ENCODE assay signal across 1 cellular context in genomic region chr2:86783615-86784339, GRCh38.
A peak's percentile ranks its signal among the peaks of the same experiment; 100 is the strongest.
TF ChIP-seq lines count a peak whose summit lies in the region.

No MANE protein-coding gene starts in this region.

TF ChIP-seq in GM12878, 131 proteins besides CTCF, POLR2A, EP300 and RAD21 (continued from another document and continues in another):
- TF ChIP-seq ZNF687 (IDR thresholded peaks at IDR 0.05) (peak; percentile 77; the same call in 1 of the 2 replicates), NR2C1 (IDR thresholded peaks at IDR 0.05) (no peak), IKZF1 (conservative IDR thresholded peaks at IDR 0.05) (peak; percentile 51; the same call in 1 of the 2 replicates), ATF2 (IDR thresholded peaks at IDR 0.05; ENCODE audit: low read length) (peak; percentile 78), NKRF (conservative IDR thresholded peaks at IDR 0.05) (no peak), RUNX3 (IDR thresholded peaks at IDR 0.05; ENCODE audit: low read length) (peak; percentile 27), CUX1 (IDR thresholded peaks at IDR 0.05; ENCODE audit: insufficient replicate concordance, low read depth, low read length) (no peak), CEBPZ (IDR thresholded peaks at IDR 0.05; ENCODE audit: low read depth, low read length) (no peak), USF1 (IDR thresholded peaks at IDR 0.05; ENCODE audit: borderline replicate concordance, extremely low read length, insufficient read depth, low read depth, low read length) (no peak), MTA2 (IDR thresholded peaks at IDR 0.05; ENCODE audit: low read depth) (peak; percentile 83), CREB1 (IDR thresholded peaks at IDR 0.05; ENCODE audit: low read depth) (peak; percentile 97), MLLT1 (IDR thresholded peaks at IDR 0.05) (no peak), SUZ12 (IDR thresholded peaks at IDR 0.05; ENCODE audit: unreplicated experiment) (no peak), STAT3 (IDR thresholded peaks at IDR 0.05; ENCODE audit: low read depth, low read length) (no peak), CREM (IDR thresholded peaks at IDR 0.05; ENCODE audit: low read depth) (peak; percentile 91), POLR2AphosphoS5 (IDR thresholded peaks at IDR 0.05; ENCODE audit: low read length) (no peak), IKZF2 (IDR thresholded peaks at IDR 0.05) (peak; percentile 62 to 67), NFIC (IDR thresholded peaks at IDR 0.05; ENCODE audit: low read depth, low read length) (peak; percentile 40; the same call in 1 of the 2 replicates), E2F8 (IDR thresholded peaks at IDR 0.05; ENCODE audit: low read depth, partially characterized antibody) (peak; percentile 51), SMC3 (IDR thresholded peaks at IDR 0.05; ENCODE audit: borderline replicate concordance, low read length) (no peak), MEF2B (IDR thresholded peaks at IDR 0.05; ENCODE audit: partially characterized antibody, poor library complexity, severe bottlenecking) (peak; percentile 57), ZNF24 (IDR thresholded peaks at IDR 0.05) (0 out of 2 replicates have a peak, but pooled peaks have one; percentile 21), PAX5 (IDR thresholded peaks at IDR 0.05; ENCODE audit: borderline replicate concordance, low read depth, low read length) (peak; percentile 30; the same call in 1 of the 2 replicates), DPF2 (IDR thresholded peaks at IDR 0.05) (peak; percentile 61; the same call in 1 of the 2 replicates), ATF7 (IDR thresholded peaks at IDR 0.05; ENCODE audit: low read depth) (peak; percentile 99), SIX5 (IDR thresholded peaks at IDR 0.05; ENCODE audit: low read depth, low read length, severe bottlenecking) (no peak), PBX3 (IDR thresholded peaks at IDR 0.05; ENCODE audit: insufficient replicate concordance, low read depth, low read length) (peak; percentile 62), SP1 (IDR thresholded peaks at IDR 0.05; ENCODE audit: low read depth, low read length) (peak; percentile 4), ZNF622 (IDR thresholded peaks at IDR 0.05) (no peak), RAD51 (IDR thresholded peaks at IDR 0.05) (peak; percentile 67), BHLHE40 (IDR thresholded peaks at IDR 0.05; ENCODE audit: borderline replicate concordance in 1 of 2, low read depth in 2 of 2, low read length in 1 of 2) (peak in 1 of 2 experiments; percentile 51; a peak in 1 of 4 replicates)
